In genomic region chr15:25234831-25235230, GRCh38 we compare ENCODE assay signal across 31 cellular contexts.
"Had no signal": no experiment of that assay in that cellular context is flagged by ENCODE, and none has a peak within 500 bp of the region (broad histone marks: within the 10 kb centered on the region; RNA-seq: fewer than 3 reads in every experiment).

No MANE protein-coding gene starts in this region.

- H3K4me1 ChIP-seq: adrenal gland, ascending aorta, body of pancreas, breast epithelium had no signal

- H3K27ac ChIP-seq: adrenal gland, ascending aorta, body of pancreas, brain microvascular endothelial cell, breast epithelium, cardiac muscle cell had no signal

- H3K9me3 ChIP-seq: adrenal gland, body of pancreas had no signal

- H3K27me3 ChIP-seq: adrenal gland, ascending aorta, body of pancreas, brain microvascular endothelial cell, breast epithelium, cardiac muscle cell had no signal

- ATAC-seq: activated naive CD4-positive, alpha-beta T cell treated with anti-CD3 and anti-CD28 coated beads, Interleukin-2, amount 50 U/mL, for 72 hours; activated naive CD8-positive, alpha-beta T cell treated with anti-CD3 and anti-CD28 coated beads, Interleukin-2, amount 50 U/mL, for 24 hours; activated T-cell treated with anti-CD3 and anti-CD28 coated beads, Interleukin-2, amount 50 U/mL, for 4 hours; activated T-cell treated with anti-CD3 and anti-CD28 coated beads, Interleukin-2, amount 50 U/mL, for 72 hours; activated T-helper 17 cell treated with anti-CD3 and anti-CD28 coated beads, Interleukin-2, amount 50 U/mL, for 72 hours; body of pancreas had no signal

- DNase-seq: activated effector memory CD4-positive, alpha-beta T cell treated with anti-CD3 and anti-CD28 coated beads, Interleukin-2, amount 50 U/mL, for 16 hours; activated effector memory CD4-positive, alpha-beta T cell treated with Interleukin-2 at 50 U/mL for 16 hours; activated gamma-delta T cell; activated gamma-delta T cell treated with Interleukin-2 at 50 U/mL for 16 hours; activated naive CD4-positive, alpha-beta T cell; activated naive CD4-positive, alpha-beta T cell treated with anti-CD3 and anti-CD28 coated beads for 36 hours; activated naive CD4-positive, alpha-beta T cell treated with anti-CD3 and anti-CD28 coated beads, Interleukin-2, amount 50 U/mL, for 16 hours; activated naive CD4-positive, alpha-beta T cell treated with Interleukin-2 at 50 U/mL for 16 hours; activated naive CD8-positive, alpha-beta T cell treated with anti-CD3 and anti-CD28 coated beads for 36 hours; activated naive CD8-positive, alpha-beta T cell treated with anti-CD3 and anti-CD28 coated beads, Interleukin-2, amount 10 ng/mL, durations not matched to agents 7 days and 5 days; activated naive CD8-positive, alpha-beta T cell treated with anti-CD3 and anti-CD28 coated beads, Interleukin-2, amount 50 U/mL, for 24 hours; activated T-cell treated with anti-CD3 and anti-CD28 coated beads, Interleukin-2, amount 50 U/mL, for 1 hour; activated T-cell treated with anti-CD3 and anti-CD28 coated beads, Interleukin-2, amount 50 U/mL, for 24 hours; activated T-cell treated with anti-CD3 and anti-CD28 coated beads, Interleukin-2, amount 50 U/mL, for 4 hours; activated T-cell treated with anti-CD3 and anti-CD28 coated beads, Interleukin-2, amount 50 U/mL, for 48 hours; activated T-cell treated with anti-CD3 and anti-CD28 coated beads, Interleukin-2, amount 50 U/mL, for 72 hours; adrenal gland; amniotic stem cell; amygdala; anterior cingulate cortex; body of pancreas; brain microvascular endothelial cell; caudate nucleus; central memory CD4-positive, alpha-beta T cell; cerebellar nuclear complex had no signal

- H3K36me3 ChIP-seq: adrenal gland, ascending aorta, brain microvascular endothelial cell, breast epithelium, cardiac muscle cell had no signal

- FAIRE-seq: astrocyte had no signal

- H3K4me3 ChIP-seq: adrenal gland, ascending aorta, body of pancreas, breast epithelium, cardiac muscle cell had no signal
